ENCODE assay signal across 8 cellular contexts in the genomic region with DNA sequence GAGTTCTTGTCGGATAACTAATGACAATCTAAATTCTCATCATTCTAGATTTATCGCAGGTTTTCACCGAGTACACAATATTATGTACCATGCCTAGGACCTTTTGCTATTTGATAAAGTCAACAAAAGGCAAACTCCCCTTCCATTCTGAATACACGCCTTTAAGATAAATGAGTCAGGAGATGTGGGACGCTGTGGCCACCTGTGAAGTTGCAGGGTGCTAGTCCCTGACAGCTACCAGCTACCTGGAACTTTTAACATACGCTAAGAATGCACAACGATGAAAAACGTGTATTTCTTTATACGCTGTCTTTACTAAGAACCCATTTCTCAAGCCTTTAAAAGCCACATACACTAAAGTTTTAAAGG. TPM values are rescaled to one million over a fixed set of nuclear protein-coding genes. Genes with fewer than 3 reads are reported as not detected.
A peak's percentile ranks its signal among the peaks of the same experiment; 100 is the strongest.
DNase-seq lines count a peak whose midpoint lies in the region; ATAC-seq lines count a peak whose summit lies in the region.

No MANE protein-coding gene starts in this region.

- H3K36me3 ChIP-seq in iPS-18a (ENCODE audit: control insufficient read depth, low read depth, low read length) = peaks cover 3% of the 10 kb centered on the region

- no peaks in the 10 kb centered on the region for H3K9me3 ChIP-seq in iPS-18a (ENCODE audit: control insufficient read depth, low read depth, low read length)

- no peaks in the 10 kb centered on the region for H3K27me3 ChIP-seq in iPS-18a (ENCODE audit: control insufficient read depth, insufficient read depth, low read length)

- peak; percentile 34 for DNase-seq in NCI-H510A treated with DMSO at 0.1 percent for 48 hours (lab: John Stamatoyannopoulos, UW)
- no peak for DNase-seq in NCI-H510A (lab: John Stamatoyannopoulos, UW)
- DNase-seq in activated CD4-positive, alpha-beta T cell treated with anti-CD3 and anti-CD28 coated beads, Interleukin-2, amount 10 ng/mL, durations not matched to agents 7 days and 5 days = no peak
- peak; percentile 11 for DNase-seq in stimulated activated naive CD4-positive, alpha-beta T cell treated with Interleukin-2 at 50 U/mL for 16 hours (lab: John Stamatoyannopoulos, UW)
- no peak for DNase-seq in NAMALWA (ENCODE audit: low spot score)

- peaks cover 3% of the 10 kb centered on the region for H3K27me3 Mint-ChIP-seq in activated CD4-positive, alpha-beta T cell treated with anti-CD3 and anti-CD28 coated beads, Interleukin-2, amount 10 ng/mL, durations not matched to agents 7 days and 5 days

- no peak overlapping the region for H3K27ac ChIP-seq in iPS-18a (ENCODE audit: low read length)

- peak overlapping the region; percentile 80 for H3K9ac ChIP-seq in iPS-18a (ENCODE audit: low read length)

- H3K9me3 Mint-ChIP-seq in activated CD4-positive, alpha-beta T cell treated with anti-CD3 and anti-CD28 coated beads, Interleukin-2, amount 10 ng/mL, durations not matched to agents 7 days and 5 days = no peaks in the 10 kb centered on the region

- peaks cover 52% of the 10 kb centered on the region for H3K4me1 Mint-ChIP-seq in activated CD4-positive, alpha-beta T cell treated with anti-CD3 and anti-CD28 coated beads, Interleukin-2, amount 10 ng/mL, durations not matched to agents 7 days and 5 days

- H3K4me3 Mint-ChIP-seq in activated CD4-positive, alpha-beta T cell treated with anti-CD3 and anti-CD28 coated beads, Interleukin-2, amount 10 ng/mL, durations not matched to agents 7 days and 5 days = peak overlapping the region; percentile 87

- CTCF ChIA-PET in activated CD4-positive, alpha-beta T cell treated with anti-CD3 and anti-CD28 coated beads, Interleukin-2, amount 10 ng/mL, durations not matched to agents 7 days and 5 days (lab: Charles Lee) = interaction anchor here (0.6 to 1.6 kb wide), 3 partner anchors 21 to 274 kb away, joined by 3 read pairs; no protein-coding TSS in a partner anchor

- H3K4me1 ChIP-seq in iPS-18a (ENCODE audit: control insufficient read depth, low read depth, low read length) = peaks cover 13% of the 10 kb centered on the region

- H3K4me3 ChIP-seq in iPS-18a (ENCODE audit: low read length) = peak overlapping the region; percentile 88

- POLR2A ChIA-PET in activated CD4-positive, alpha-beta T cell treated with anti-CD3 and anti-CD28 coated beads, Interleukin-2, amount 10 ng/mL, durations not matched to agents 7 days and 5 days (lab: Charles Lee) = interaction anchor here (0.6 kb wide), 1 partner anchor 317 kb away, joined by 6 read pairs; no protein-coding TSS in a partner anchor

- no peak for ATAC-seq in GM21786 (IDR thresholded peaks at IDR 0.05; ENCODE audit: unreplicated experiment)
- no peak for ATAC-seq in GM21576 (IDR thresholded peaks at IDR 0.05; ENCODE audit: unreplicated experiment)

- peaks cover 15% of the 10 kb centered on the region for H3K36me3 Mint-ChIP-seq in activated CD4-positive, alpha-beta T cell treated with anti-CD3 and anti-CD28 coated beads, Interleukin-2, amount 10 ng/mL, durations not matched to agents 7 days and 5 days (ENCODE audit: low read depth)

- peak overlapping the region; percentile 81 for H3K27ac Mint-ChIP-seq in activated CD4-positive, alpha-beta T cell treated with anti-CD3 and anti-CD28 coated beads, Interleukin-2, amount 10 ng/mL, durations not matched to agents 7 days and 5 days

RNA-seq across cellular contexts. Expression of a gene that starts 0.7 kb away (rescaled TPM):
- total RNA-seq in activated CD4-positive, alpha-beta T cell treated with anti-CD3 and anti-CD28 coated beads, Interleukin-2, amount 10 ng/mL, durations not matched to agents 7 days and 5 days = 10 to 100 TPM; 25.2 to 28.4 TPM

Comparison
In these comparisons a context has a peak if more than half of its experiments do, and no peak if none do; other contexts are left out.
1. DNase-seq: peak in NCI-H510A treated with DMSO at 0.1 percent for 48 hours (single experiment) and stimulated activated naive CD4-positive, alpha-beta T cell treated with Interleukin-2 at 50 U/mL for 16 hours (single experiment); none in NCI-H510A (single experiment), activated CD4-positive, alpha-beta T cell treated with anti-CD3 and anti-CD28 coated beads, Interleukin-2, amount 10 ng/mL, durations not matched to agents 7 days and 5 days (single experiment) and NAMALWA (single experiment).